In genomic region chr3:45187597-45188210, GRCh38 we compare ENCODE assay signal across 1 cellular context.
TF ChIP-seq lines count a peak whose summit lies in the region.

No MANE protein-coding gene starts in this region.

TF ChIP-seq in H1, 55 proteins besides CTCF, POLR2A, EP300 and RAD21:
- TF ChIP-seq BACH1 (IDR thresholded peaks at IDR 0.05; ENCODE audit: low read length) (0 out of 2 replicates have a peak, but pooled peaks have one; percentile 8), TAF7 (optimal IDR thresholded peaks at IDR 0.05; ENCODE audit: borderline replicate concordance, low read depth, low read length) (no peak)
